ENCODE assay signal across 21 cellular contexts in the genomic region with DNA sequence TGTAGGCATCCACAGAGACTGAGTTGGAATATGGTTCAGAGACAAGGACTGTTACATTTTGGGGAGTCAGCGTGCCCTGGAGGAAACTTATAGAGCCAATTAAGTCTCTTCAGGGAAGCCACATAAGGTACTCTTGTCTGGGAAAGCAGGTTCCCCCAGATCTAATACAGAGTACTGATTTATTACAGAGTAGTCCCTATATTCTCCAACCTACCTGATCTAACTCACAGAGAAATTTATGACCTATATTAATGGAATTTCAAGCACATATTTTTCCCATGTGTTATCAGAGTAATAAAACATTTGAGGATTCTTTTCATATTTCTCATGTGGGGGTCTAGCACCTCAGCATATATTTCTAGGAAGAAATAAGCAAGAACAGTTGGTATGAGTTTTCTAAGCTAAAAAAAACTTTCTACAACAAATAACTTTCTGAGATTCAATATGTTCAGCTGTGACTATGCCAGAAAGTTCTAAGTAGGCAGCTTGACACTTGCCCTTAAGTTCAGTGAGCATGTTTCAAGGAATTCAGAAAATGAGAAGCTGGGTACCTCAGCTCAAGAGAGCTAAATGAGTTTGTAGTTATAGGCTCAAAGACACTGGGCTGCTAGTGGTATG.
DNase-seq lines count a peak whose midpoint lies in the region; ATAC-seq and TF ChIP-seq lines count a peak whose summit lies in the region.
"Had no signal": no experiment of that assay in that cellular context is flagged by ENCODE, and none has a peak within 500 bp of the region (broad histone marks: within the 10 kb centered on the region; RNA-seq: fewer than 3 reads in every experiment).

No MANE protein-coding gene starts in this region.

- H3K4me3 ChIP-seq in fibroblast of the aortic adventitia (ENCODE audit: low read depth, low read length) (no peak overlapping the region), skeletal muscle satellite cell (ENCODE audit: low read length) (no peak overlapping the region)
- H3K4me3 ChIP-seq: neural progenitor cell, Peyer's patch, psoas muscle, upper lobe of left lung had no signal

- H3K9ac ChIP-seq in skeletal muscle satellite cell (ENCODE audit: low read depth, low read length), result peak overlapping the region; percentile 52
- H3K9ac ChIP-seq: neural progenitor cell had no signal

- peaks cover 13% of the 10 kb centered on the region for H3K36me3 Mint-ChIP-seq in HFFc6 (ENCODE audit: low read depth)
- H3K36me3 Mint-ChIP-seq: neural progenitor cell had no signal

- no peaks in the 10 kb centered on the region for H3K9me3 ChIP-seq in skeletal muscle satellite cell (replicated peaks; ENCODE audit: low read length)
- H3K9me3 ChIP-seq: Peyer's patch, psoas muscle, upper lobe of left lung had no signal

- DNase-seq in HFFc6, result peak; percentile 25
- DNase-seq in SW 1271 (lab: John Stamatoyannopoulos, UW), result peak; percentile 41 to 56
- DNase-seq in fibroblast of the aortic adventitia (ENCODE audit: low read depth), result peak; percentile 36
- DNase-seq in COLO829 (ENCODE audit: low spot score), result no peak
- DNase-seq in stimulated activated CD4-positive, alpha-beta T cell treated with anti-CD3 and anti-CD28 coated beads, Interleukin-4, amount 100 ng/mL, for 1 hour, result no peak
- DNase-seq: activated CD4-positive, alpha-beta T cell treated with anti-CD3 and anti-CD28 coated beads, Interleukin-2, amount 50 U/mL, for 4 hours; activated CD8-positive, alpha-beta memory T cell treated with anti-CD3 and anti-CD28 coated beads, Interleukin-2, amount 50 U/mL, for 48 hours; activated effector memory CD4-positive, alpha-beta T cell treated with Interleukin-2 at 50 U/mL for 16 hours; central memory CD4-positive, alpha-beta T cell; DMS79 treated with DMSO at 0.1 percent for 48 hours; KBM-7; NCI-H2029 treated with DMSO at 0.1 percent for 48 hours; NK-92 treated with Interleukin-12 subunit alpha and Interleukin-12 subunit beta, amount 100 ng/mL, for 24 hours; Peyer's patch; psoas muscle; upper lobe of left lung had no signal

- H3K27me3 ChIP-seq in skeletal muscle satellite cell (ENCODE audit: control insufficient read depth, insufficient read depth, low read length), result no peaks in the 10 kb centered on the region
- H3K27me3 ChIP-seq: neural progenitor cell, Peyer's patch, upper lobe of left lung had no signal

- no peaks in the 10 kb centered on the region for H3K27me3 Mint-ChIP-seq in HFFc6 (ENCODE audit: insufficient read depth)
- H3K27me3 Mint-ChIP-seq: B cell had no signal

- H3K27ac Mint-ChIP-seq in HFFc6, result peak overlapping the region; percentile 16; the same call in 1 of the 2 replicates
- H3K27ac Mint-ChIP-seq: B cell, neural progenitor cell had no signal

- H3K4me1 Mint-ChIP-seq in HFFc6 (ENCODE audit: low read depth), result peaks cover 43% of the 10 kb centered on the region
- H3K4me1 Mint-ChIP-seq: B cell, neural progenitor cell had no signal

- H3K9me3 Mint-ChIP-seq in HFFc6, result peaks cover 7% of the 10 kb centered on the region
- H3K9me3 Mint-ChIP-seq: neural progenitor cell had no signal

- 0 out of 2 replicates have a peak overlapping the region, but pooled peaks have one; percentile 39 for H3K4me3 Mint-ChIP-seq in HFFc6
- H3K4me3 Mint-ChIP-seq: B cell, neural progenitor cell had no signal

- ATAC-seq in GM21423 (IDR thresholded peaks at IDR 0.05; ENCODE audit: unreplicated experiment), result no peak
- ATAC-seq: psoas muscle, SK-N-SH treated with all-trans-retinoic acid at 6 μM for 48 hours had no signal

- H3K4me2 ChIP-seq in skeletal muscle satellite cell (ENCODE audit: low read length), result no peak overlapping the region
- H3K4me2 ChIP-seq: neural progenitor cell had no signal

- no peaks in the 10 kb centered on the region for H3K36me3 ChIP-seq in skeletal muscle satellite cell (ENCODE audit: insufficient read depth, low read length)
- H3K36me3 ChIP-seq: neural progenitor cell, Peyer's patch, upper lobe of left lung had no signal

- H3K4me1 ChIP-seq in skeletal muscle satellite cell (ENCODE audit: control insufficient read depth, insufficient read depth, low read length), result peaks cover 32% of the 10 kb centered on the region
- H3K4me1 ChIP-seq: neural progenitor cell, Peyer's patch, psoas muscle, upper lobe of left lung had no signal

- TF ChIP-seq CTCF in HFFc6 (IDR thresholded peaks at IDR 0.05), result no peak
- TF ChIP-seq CTCF in fibroblast of the aortic adventitia (IDR thresholded peaks at IDR 0.05; ENCODE audit: insufficient read depth, low read length), result no peak

Comparison
In these comparisons a context has a peak if more than half of its experiments do, and no peak if none do; other contexts are left out.
1. DNase-seq: peak in HFFc6 (single experiment), SW 1271 (2 of 2) and fibroblast of the aortic adventitia (single experiment); none in COLO829 (single experiment) and stimulated activated CD4-positive, alpha-beta T cell treated with anti-CD3 and anti-CD28 coated beads, Interleukin-4, amount 100 ng/mL, for 1 hour (single experiment).